Comparison of ENCODE assay signal across 2 cellular contexts in genomic region chr2:156437272-156437671, GRCh38.
A peak's percentile ranks its signal among the peaks of the same experiment; 100 is the strongest.
TF ChIP-seq lines count a peak whose summit lies in the region.

No MANE protein-coding gene starts in this region.

TF ChIP-seq in IMR-90, 13 proteins besides CTCF, POLR2A, EP300 and RAD21:
- no peak for TF ChIP-seq FOS (IDR thresholded peaks at IDR 0.05; ENCODE audit: low read depth, low read length)
- TF ChIP-seq MAZ (IDR thresholded peaks at IDR 0.05; ENCODE audit: borderline replicate concordance, low read depth, low read length) = no peak
- TF ChIP-seq CHD1 (IDR thresholded peaks at IDR 0.05; ENCODE audit: low read depth, low read length) = no peak
- peak; percentile 60; the same call in 1 of the 2 replicates for TF ChIP-seq CEBPB (IDR thresholded peaks at IDR 0.05; ENCODE audit: low read depth, low read length)
- no peak for TF ChIP-seq RCOR1 (IDR thresholded peaks at IDR 0.05; ENCODE audit: insufficient replicate concordance, low read length)

TF ChIP-seq in GM12878, 131 proteins besides CTCF, POLR2A, EP300 and RAD21:
- TF ChIP-seq TCF12 (IDR thresholded peaks at IDR 0.05; ENCODE audit: low read depth, low read length) (0 out of 2 replicates have a peak, but pooled peaks have one; percentile 5), YY1 (IDR thresholded peaks at IDR 0.05; ENCODE audit: low read depth, low read length) (peak; percentile 28; the same call in 1 of the 2 replicates), RFX5 (IDR thresholded peaks at IDR 0.05; ENCODE audit: low read depth, low read length) (no peak), FOS (IDR thresholded peaks at IDR 0.05; ENCODE audit: borderline replicate concordance, extremely low read depth, insufficient read length) (no peak), BCL11A (IDR thresholded peaks at IDR 0.05; ENCODE audit: low read depth, low read length) (no peak), CEBPB (IDR thresholded peaks at IDR 0.05; ENCODE audit: borderline replicate concordance in 1 of 2, low read depth in 2 of 2, low read length in 2 of 2) (0 out of 4 replicates have a peak, but pooled peaks of 1 of the 2 experiments have one; percentile 19), CBX3 (IDR thresholded peaks at IDR 0.05; ENCODE audit: borderline replicate concordance, low read depth) (no peak), LARP7 (IDR thresholded peaks at IDR 0.05) (no peak)
